In the genomic region with DNA sequence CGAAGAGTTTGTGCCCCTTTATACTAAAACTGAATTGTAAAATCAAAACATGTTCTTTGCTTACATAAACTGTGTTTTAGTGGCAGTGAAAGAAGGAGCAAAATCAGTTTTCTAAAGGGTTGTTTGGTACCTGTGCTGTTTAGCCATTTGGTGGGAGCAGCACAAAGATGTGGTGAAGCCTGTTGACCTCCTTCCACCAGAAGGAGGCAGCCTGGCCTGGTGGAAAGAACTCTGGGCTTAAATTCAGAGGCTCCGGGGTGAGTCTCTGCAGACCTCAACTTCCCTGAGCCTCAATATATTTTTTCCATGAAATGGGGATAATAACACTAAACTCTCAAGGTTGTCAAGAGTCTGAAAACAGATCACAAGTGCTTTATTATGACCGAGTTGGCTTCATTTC, we compare ENCODE assay signal across 1 cellular context.
TF ChIP-seq lines count a peak whose summit lies in the region.

No MANE protein-coding gene starts in this region.

TF ChIP-seq in GM12878, 131 proteins besides CTCF, POLR2A, EP300 and RAD21 (continued from another document):
- TF ChIP-seq SMC3 (IDR thresholded peaks at IDR 0.05; ENCODE audit: borderline replicate concordance, low read length): peak; percentile 44
- TF ChIP-seq EED (IDR thresholded peaks at IDR 0.05; ENCODE audit: low read depth): 0 out of 2 replicates have a peak, but pooled peaks have one; percentile 17
- no peak for TF ChIP-seq RAD51 (IDR thresholded peaks at IDR 0.05)
